Comparison of ENCODE assay signal across 16 cellular contexts in the genomic region with DNA sequence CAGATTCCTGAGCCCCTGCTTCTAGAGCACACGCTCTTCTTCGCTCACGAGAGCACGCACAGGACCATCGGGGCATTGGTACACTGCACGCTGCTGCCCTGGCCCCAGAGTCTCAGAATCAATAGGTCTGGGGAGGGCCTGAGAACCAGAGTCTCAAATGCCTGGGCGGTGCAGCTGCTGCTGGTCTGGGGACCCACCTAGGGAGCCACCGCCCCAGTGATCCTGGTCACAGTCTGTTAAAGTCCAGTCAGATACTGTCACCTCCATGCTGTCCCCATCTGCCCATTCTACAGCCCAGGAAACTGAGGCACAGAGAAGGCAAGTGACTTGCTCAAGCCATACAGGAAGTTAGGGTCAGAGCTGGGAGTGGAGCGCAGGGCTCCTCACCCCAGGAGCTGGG. TPM values are rescaled to one million over a fixed set of nuclear protein-coding genes. Genes with fewer than 3 reads are reported as not detected.
A peak's percentile ranks its signal among the peaks of the same experiment; 100 is the strongest.
DNase-seq lines count a peak whose midpoint lies in the region; ATAC-seq, FAIRE-seq and TF ChIP-seq lines count a peak whose summit lies in the region.
"Had no signal": no experiment of that assay in that cellular context is flagged by ENCODE, and none has a peak within 500 bp of the region (broad histone marks: within the 10 kb centered on the region; RNA-seq: fewer than 3 reads in every experiment).

No MANE protein-coding gene starts in this region.

- BruUV-seq in GM12878 (replicated peaks; lab: Mats Ljungman, UMichigan) = no TSS peak

- H3K4me3 Mint-ChIP-seq in CD14-positive monocyte = no peak overlapping the region
- H3K4me3 Mint-ChIP-seq: neural progenitor cell had no signal

- H3K27me3 ChIP-seq in GM12878 (replicated peaks in 1 of 2; ENCODE audit: control insufficient read depth in 2 of 2, insufficient read depth in 2 of 2, low read length in 1 of 2) = no peaks in the 10 kb centered on the region; a peak in 1 of 4 replicates
- no peaks in the 10 kb centered on the region for H3K27me3 ChIP-seq in prostate gland (replicated peaks; ENCODE audit: insufficient read depth)
- H3K27me3 ChIP-seq: gastroesophageal sphincter, neural progenitor cell had no signal

- DNase-seq in CD14-positive monocyte (ENCODE audit: low spot score) = peak; percentile 26
- DNase-seq in GM12878 (ENCODE audit: low read depth, low spot score) = no peak
- DNase-seq in kidney = peak; percentile 43
- DNase-seq in prostate gland (ENCODE audit: low spot score) = no peak
- DNase-seq in stimulated activated CD4-positive, alpha-beta T cell treated with anti-CD3 and anti-CD28 coated beads, Interleukin-2, amount 100 ng/mL, for 24 hours = no peak
- DNase-seq: activated CD4-positive, CD25-positive, alpha-beta regulatory T cell; anterior cingulate cortex; Calu3; mammary epithelial cell; NCI-H2029; SIG-M5 had no signal

- H3K9me3 ChIP-seq in GM12878 (replicated peaks; ENCODE audit: control insufficient read depth, insufficient read depth, low read length) = no peaks in the 10 kb centered on the region
- no peaks in the 10 kb centered on the region for H3K9me3 ChIP-seq in kidney (ENCODE audit: control insufficient read depth in 1 of 2, low read length in 2 of 2)
- H3K9me3 ChIP-seq in prostate gland = no peaks in the 10 kb centered on the region
- H3K9me3 ChIP-seq: gastroesophageal sphincter had no signal

- H2AFZ ChIP-seq in GM12878 (ENCODE audit: control insufficient read depth, low read depth, low read length) = no peak overlapping the region
- H2AFZ ChIP-seq: neural progenitor cell had no signal

- no peak overlapping the region for H3K4me2 ChIP-seq in GM12878 (ENCODE audit: control insufficient read depth, insufficient read depth)
- H3K4me2 ChIP-seq: neural progenitor cell had no signal

- CTCF ChIA-PET in GM12878 (lab: Yijun Ruan, JAX) = no interaction called here

- H3K36me3 ChIP-seq in GM12878 (ENCODE audit: control insufficient read depth in 2 of 2, insufficient read depth in 2 of 2, low read length in 1 of 2) (no peaks in the 10 kb centered on the region), kidney (ENCODE audit: control insufficient read depth in 1 of 2, insufficient read depth in 2 of 2, low read length in 2 of 2) (no peaks in the 10 kb centered on the region), prostate gland (no peaks in the 10 kb centered on the region)
- H3K36me3 ChIP-seq: gastroesophageal sphincter, neural progenitor cell had no signal

- peaks cover 44 to 61% of the 10 kb centered on the region in 2 donors for H3K36me3 Mint-ChIP-seq in CD14-positive monocyte
- H3K36me3 Mint-ChIP-seq: neural progenitor cell had no signal

- H3K4me1 ChIP-seq in GM12878 (ENCODE audit: control insufficient read depth, insufficient read depth, low read length) (no peaks in the 10 kb centered on the region), kidney (ENCODE audit: control insufficient read depth in 1 of 2, insufficient read depth in 1 of 2, low read depth in 1 of 2, low read length in 2 of 2) (peaks cover 22 to 39% of the 10 kb centered on the region in 2 donors), prostate gland (replicated peaks) (peaks cover 53% of the 10 kb centered on the region)

- SMC1A ChIA-PET in GM12878 (lab: Charles Lee; ENCODE audit: uncharacterized antibody, unreplicated experiment) = no interaction called here

- no peak for TF ChIP-seq RAD21 in GM12878 (IDR thresholded peaks at IDR 0.05; ENCODE audit: insufficient read depth, low read depth, low read length)

- POLR2A ChIA-PET in GM12878 (lab: Charles Lee) = no interaction called here

- TF ChIP-seq EP300 in GM12878 (IDR thresholded peaks at IDR 0.05; ENCODE audit: borderline replicate concordance in 1 of 2, control insufficient read depth in 1 of 2, low read depth in 2 of 2, low read length in 2 of 2) = no peak

- H3K9me3 Mint-ChIP-seq in CD14-positive monocyte = peaks cover 0 to 2% (median 0%) of the 10 kb centered on the region in 7 donors
- H3K9me3 Mint-ChIP-seq: neural progenitor cell had no signal

- no peak overlapping the region for H3K27ac ChIP-seq in GM12878 (ENCODE audit: control insufficient read depth, insufficient read depth)
- H3K27ac ChIP-seq in kidney (ENCODE audit: low read depth in 2 of 2, low read length in 2 of 2) = no peak overlapping the region
- peak overlapping the region; percentile 60 to 88 for H3K27ac ChIP-seq in prostate gland
- H3K27ac ChIP-seq: neural progenitor cell had no signal

- RAD21 ChIA-PET in GM12878 (lab: Charles Lee; ENCODE audit: unreplicated experiment) = no interaction called here

- H3K9ac ChIP-seq in GM12878 (ENCODE audit: control insufficient read depth, insufficient read depth, low read length) (no peak overlapping the region), kidney (ENCODE audit: low read length in 2 of 2) (no peak overlapping the region)
- H3K9ac ChIP-seq: neural progenitor cell had no signal

- no peaks in the 10 kb centered on the region for H3K79me2 ChIP-seq in GM12878 (ENCODE audit: control insufficient read depth, insufficient read depth, low read length)

- TF ChIP-seq CTCF in CD14-positive monocyte (IDR thresholded peaks at IDR 0.05) = no peak
- no peak for TF ChIP-seq CTCF in GM12878 (IDR thresholded peaks at IDR 0.05 in 2 of 3, conservative IDR thresholded peaks at IDR 0.05 in 1 of 3; ENCODE audit: control insufficient read depth in 2 of 3, extremely low read depth in 1 of 3, insufficient read depth in 1 of 3, low read depth in 3 of 3, low read length in 3 of 3)
- TF ChIP-seq CTCF in kidney (IDR thresholded peaks at IDR 0.05; ENCODE audit: borderline replicate concordance, extremely low read depth, insufficient read depth) = no peak
- TF ChIP-seq CTCF in prostate gland (IDR thresholded peaks at IDR 0.05) = no peak

- ATAC-seq in GM12878 (no peak), HG03045 (IDR thresholded peaks at IDR 0.05; ENCODE audit: unreplicated experiment) (no peak), GM19395 (IDR thresholded peaks at IDR 0.05; ENCODE audit: unreplicated experiment) (no peak), esophagus mucosa (no peak)

- H3K4me3 ChIP-seq in GM12878 (no peak overlapping the region), kidney (ENCODE audit: low read length in 2 of 2) (no peak overlapping the region), prostate gland (no peak overlapping the region)
- H3K4me3 ChIP-seq: gastroesophageal sphincter, neural progenitor cell had no signal

- peaks cover 69% of the 10 kb centered on the region for H3K4me1 Mint-ChIP-seq in CD14-positive monocyte

- no peak overlapping the region for H3K27ac Mint-ChIP-seq in CD14-positive monocyte
- H3K27ac Mint-ChIP-seq: neural progenitor cell had no signal

- in situ Hi-C loops in GM12878 (cut with MboI) = no loop called here

- H4K20me1 ChIP-seq in GM12878 (ENCODE audit: control insufficient read depth, insufficient read depth) = no peaks in the 10 kb centered on the region

- TF ChIP-seq POLR2A in GM12878 (IDR thresholded peaks at IDR 0.05; ENCODE audit: low read depth, low read length) = no peak
- TF ChIP-seq POLR2A in prostate gland (IDR thresholded peaks at IDR 0.05) = no peak

- no peak for FAIRE-seq in GM12878 (lab: Jason Lieb, UNC)
- no peak for FAIRE-seq in kidney (lab: Jason Lieb, UNC)

- intact Hi-C loops in CD14-positive monocyte (cut with micrococcal nuclease) = no loop called here
- intact Hi-C loops in GM12878 (cut with micrococcal nuclease; ENCODE audit: unreplicated experiment) = no loop called here
- intact Hi-C loops in kidney (cut with DNase I) = no loop called here
- intact Hi-C loops in prostate gland (cut with DNase I) = no loop called here

- WGBS in GM12878 (ENCODE audit: insufficient coverage, insufficient replicate concordance, low lambda C conversion rate, missing lambda C conversion rate) = 47% methylated on average over 9 of the region's 9 CpGs
- WGBS in prostate gland = 74% methylated on average over 9 of the region's 9 CpGs

- peaks cover 11 to 23% (median 16%) of the 10 kb centered on the region in 3 donors for H3K27me3 Mint-ChIP-seq in CD14-positive monocyte (ENCODE audit: low read depth in 3 of 3)

TF ChIP-seq in GM12878, 131 proteins besides CTCF, POLR2A, EP300 and RAD21:
- peak; percentile 0 for TF ChIP-seq MEF2B (IDR thresholded peaks at IDR 0.05; ENCODE audit: partially characterized antibody, poor library complexity, severe bottlenecking)
- no peak for TF ChIP-seq DPF2 (IDR thresholded peaks at IDR 0.05)

RNA-seq across cellular contexts. Expression of a gene that starts 38.0 kb away (rescaled TPM):
- polyA plus RNA-seq in CD14-positive monocyte (1 to 10 TPM; 4.0 to 5.0 TPM), GM12878 (2011; rRNA removed) (0.16 and 0.34 TPM in 2 replicates), GM12878 (2014; fragmentation: Illumina TruSeq; extraction: Trizol) (0.03 and 0.04 TPM in 2 replicates), GM12878 (2014; fragmentation: Nextera tagmentation; extraction: Ambion mirVana) (under 1 TPM in 1 of 2 experiments, not detected in 1; 0.02 TPM), GM12878 (2014; rRNA removed) (0.04 TPM in 2 replicates), GM12878 (2016; fragmentation: Nextera tagmentation; extraction: Ambion mirVana) (not detected), kidney (ENCODE audit: insufficient read depth, low read depth, low replicate concordance) (8.4 TPM)
- total RNA-seq in GM12878 (2013; cell fraction: nucleolus; rRNA removed) = 0.51 and 0.54 TPM in 2 replicates
- total RNA-seq in GM12878 (2014; rRNA removed) (not detected in 2 replicates), GM12878 (2014; rRNA removed; fragmentation: Illumina TruSeq; extraction: Trizol) (0.04 and 0.05 TPM in 2 replicates), GM12878 (2021) (0.24 and 0.62 TPM in 2 replicates), kidney (21.3 TPM), prostate gland (10 to 100 TPM; 20.8 to 51.2 TPM), esophagus mucosa (3.3 TPM)
- 0.09 TPM for polyA plus RNA-seq in GM12878 (2011; ENCODE audit: low read depth)
- 0.38 and 0.45 TPM in 2 replicates for polyA plus RNA-seq in GM12878 (2011; cell fraction: cytosol; rRNA removed)
- polyA plus RNA-seq in GM12878 (2011; cell fraction: nucleus; rRNA removed) = 0.37 and 0.39 TPM in 2 replicates
- polyA plus RNA-seq in GM12878 (2012) = 0.11 and 0.16 TPM in 2 replicates
- 0.22 and 0.57 TPM in 2 replicates for polyA minus RNA-seq in GM12878 (2011; rRNA and poly(A)+ RNA removed)
- polyA minus RNA-seq in GM12878 (2011; cell fraction: cytosol; rRNA and poly(A)+ RNA removed) = 0.27 and 0.31 TPM in 2 replicates
- polyA minus RNA-seq in GM12878 (2011; cell fraction: nucleus; rRNA and poly(A)+ RNA removed) = 0.24 and 0.29 TPM in 2 replicates

Comparison
In these comparisons a context has a peak if more than half of its experiments do, and no peak if none do; other contexts are left out.
1. DNase-seq: peak in CD14-positive monocyte (single experiment) and kidney (single experiment); none in GM12878 (single experiment), prostate gland (single experiment) and stimulated activated CD4-positive, alpha-beta T cell treated with anti-CD3 and anti-CD28 coated beads, Interleukin-2, amount 100 ng/mL, for 24 hours (0 of 2).
2. H3K27ac ChIP-seq: peak in prostate gland (2 of 2); none in GM12878 (single experiment) and kidney (0 of 2).